In the genomic region with DNA sequence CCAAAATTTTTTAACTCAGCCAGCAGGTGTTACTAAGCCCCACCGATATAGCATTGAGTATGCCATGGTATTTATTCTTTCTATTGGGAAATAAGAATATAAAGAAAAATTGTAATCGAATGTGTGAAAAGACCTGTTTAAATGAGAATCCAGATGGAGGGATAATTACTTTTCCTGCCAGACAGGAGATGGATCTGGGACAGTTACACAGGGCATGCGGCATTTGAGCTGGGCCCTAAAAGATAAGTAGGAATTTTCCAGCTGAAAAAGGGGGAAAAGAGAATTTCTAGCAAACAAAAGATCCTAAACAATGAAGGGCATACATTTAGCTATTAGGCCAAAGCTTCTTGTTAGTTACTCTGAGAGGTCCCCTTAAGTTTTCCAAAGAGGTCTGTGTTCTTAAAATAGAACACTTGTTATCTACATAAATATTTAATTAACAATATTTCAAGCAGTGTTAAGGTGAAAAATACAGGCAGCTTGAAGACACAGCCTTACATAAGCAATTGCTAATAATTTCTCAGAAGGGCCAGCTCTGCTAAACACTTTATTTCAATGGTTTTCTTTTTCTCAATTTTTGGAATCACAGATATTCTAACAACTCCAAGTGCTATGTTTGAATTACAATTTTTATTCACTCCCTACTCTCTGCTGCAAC, we compare ENCODE assay signal across 14 cellular contexts.
"Had no signal": no experiment of that assay in that cellular context is flagged by ENCODE, and none has a peak within 500 bp of the region (broad histone marks: within the 10 kb centered on the region; RNA-seq: fewer than 3 reads in every experiment).

No MANE protein-coding gene starts in this region.

- H3K4me1 ChIP-seq: foreskin keratinocyte, testis had no signal

- ATAC-seq: activated CD8-positive, alpha-beta memory T cell treated with anti-CD3 and anti-CD28 coated beads, Interleukin-2, amount 10 ng/mL, durations not matched to agents 7 days and 5 days; left colon; naive thymus-derived CD8-positive, alpha-beta T cell had no signal

- H3K27ac ChIP-seq: foreskin keratinocyte, neutrophil, SJCRH30, testis had no signal

- DNase-seq: activated CD4-positive, alpha-beta T cell treated with anti-CD3 and anti-CD28 coated beads for 1 hour; activated CD4-positive, alpha-beta T cell treated with anti-CD3 and anti-CD28 coated beads, Interleukin-2, amount 50 U/mL, for 48 hours; activated CD8-positive, alpha-beta memory T cell treated with anti-CD3 and anti-CD28 coated beads, Interleukin-2, amount 10 ng/mL, durations not matched to agents 7 days and 5 days; activated naive CD4-positive, alpha-beta T cell treated with anti-CD3 and anti-CD28 coated beads, Interleukin-2, amount 50 U/mL, for 16 hours; activated T-cell treated with anti-CD3 and anti-CD28 coated beads, Interleukin-2, amount 50 U/mL, for 24 hours; central memory CD4-positive, alpha-beta T cell; cortex of kidney; effector CD4-positive, alpha-beta T cell; left colon; naive thymus-derived CD8-positive, alpha-beta T cell; SJCRH30; testis had no signal

- H3K27me3 ChIP-seq: foreskin keratinocyte, neutrophil, SJCRH30, testis had no signal

- H3K9me3 ChIP-seq: neutrophil, SJCRH30, testis had no signal

- H3K4me3 ChIP-seq: SJCRH30, testis had no signal

- H3K36me3 ChIP-seq: neutrophil, SJCRH30 had no signal
